17 cellular contexts compared by ENCODE assay signal in genomic region chr10:78374331-78375028, GRCh38.
DNase-seq lines count a peak whose midpoint lies in the region; ATAC-seq and TF ChIP-seq lines count a peak whose summit lies in the region.
"Had no signal": no experiment of that assay in that cellular context is flagged by ENCODE, and none has a peak within 500 bp of the region (broad histone marks: within the 10 kb centered on the region; RNA-seq: fewer than 3 reads in every experiment).

No MANE protein-coding gene starts in this region.

- H3K4me1 Mint-ChIP-seq in brain (peaks cover 84% of the 10 kb centered on the region), nephron (peaks cover 56% of the 10 kb centered on the region)
- H3K4me1 Mint-ChIP-seq: CD4-positive, alpha-beta memory T cell had no signal

- DNase-seq in neuronal stem cell (ENCODE audit: low spot score) = no peak
- peak; percentile 14 to 53 for DNase-seq in aorta
- no peak for DNase-seq in SW480 (ENCODE audit: low spot score)
- DNase-seq: C1 segment of cervical spinal cord; Calu3; CD4-positive, alpha-beta memory T cell; COR-L47; DMS53; DMS79 treated with DMSO at 0.1 percent for 48 hours; GF-D8; GOT3; H7; HCEC 1CT had no signal

- H3K4ac ChIP-seq in neuronal stem cell (ENCODE audit: low read length) = no peak overlapping the region

- peak overlapping the region in 1 of 5 experiments; percentile 30 for H3K4me3 Mint-ChIP-seq in brain
- no peak overlapping the region for H3K4me3 Mint-ChIP-seq in nephron
- H3K4me3 Mint-ChIP-seq: CD4-positive, alpha-beta memory T cell had no signal

- no peak overlapping the region for H2AFZ ChIP-seq in neuronal stem cell (ENCODE audit: low read length)

- peaks cover 14 to 21% of the 10 kb centered on the region in 2 donors for H3K4me1 ChIP-seq in neuronal stem cell (ENCODE audit: control insufficient read depth in 2 of 2, insufficient read depth in 1 of 2, low read depth in 1 of 2, low read length in 2 of 2)
- no peaks in the 10 kb centered on the region for H3K4me1 ChIP-seq in aorta (ENCODE audit: control insufficient read depth in 1 of 2, insufficient read depth in 2 of 2, low read length in 2 of 2)

- H3K27ac Mint-ChIP-seq in brain = peak overlapping the region in 4 of 5 experiments; percentile 66 to 99 (median 83)
- peak overlapping the region in 2 of 3 experiments; percentile 15 to 42 for H3K27ac Mint-ChIP-seq in nephron
- H3K27ac Mint-ChIP-seq: CD4-positive, alpha-beta memory T cell had no signal

- intact Hi-C loops in aorta (cut with DNase I) = no loop called here

- peak overlapping the region; percentile 12 for H3K18ac ChIP-seq in neuronal stem cell (ENCODE audit: low read length)

- H2BK120ac ChIP-seq in neuronal stem cell (ENCODE audit: low read depth, low read length) = no peak overlapping the region

- H4K91ac ChIP-seq in neuronal stem cell (ENCODE audit: low read depth, low read length, poor library complexity) = no peak overlapping the region

- peaks cover 2 to 5% of the 10 kb centered on the region in 2 donors for H3K9me3 ChIP-seq in neuronal stem cell (replicated peaks in 1 of 2; ENCODE audit: control insufficient read depth in 2 of 2, insufficient read depth in 1 of 2, low read depth in 1 of 2, low read length in 2 of 2)
- H3K9me3 ChIP-seq in aorta (ENCODE audit: control insufficient read depth, low read length) = peaks cover 3% of the 10 kb centered on the region

- H2BK5ac ChIP-seq in neuronal stem cell (ENCODE audit: low read length) = no peak overlapping the region

- H3K27ac ChIP-seq in neuronal stem cell (replicated peaks; ENCODE audit: low read length) = no peak overlapping the region
- no peak overlapping the region for H3K27ac ChIP-seq in aorta (ENCODE audit: low read depth in 1 of 2, low read length in 2 of 2)

- H3K27me3 ChIP-seq in neuronal stem cell (ENCODE audit: control insufficient read depth in 3 of 3, insufficient read depth in 3 of 3, low read depth in 1 of 3, low read length in 3 of 3) (peaks cover 0 to 7% (median 0%) of the 10 kb centered on the region in 3 experiments), aorta (ENCODE audit: control insufficient read depth in 1 of 2, insufficient read depth in 2 of 2, low read length in 1 of 2) (no peaks in the 10 kb centered on the region)

- H3K27me3 Mint-ChIP-seq in brain (no peaks in the 10 kb centered on the region), nephron (ENCODE audit: low read depth) (peaks cover 37% of the 10 kb centered on the region)

- H3K4me2 ChIP-seq in neuronal stem cell (ENCODE audit: insufficient read depth, low read length, poor library complexity, severe bottlenecking) = no peak overlapping the region

- peak overlapping the region; percentile 6 for H3K23ac ChIP-seq in neuronal stem cell (ENCODE audit: low read depth, low read length, poor library complexity)

- no peak for ATAC-seq in aorta (ENCODE audit: low FRiP score)
- no peak for ATAC-seq in GM21515 (IDR thresholded peaks at IDR 0.05; ENCODE audit: unreplicated experiment)
- ATAC-seq in HG03045 (IDR thresholded peaks at IDR 0.05; ENCODE audit: unreplicated experiment) = no peak

- WGBS in neuronal stem cell (ENCODE audit: extremely low coverage in 2 of 2, insufficient read length in 2 of 2, insufficient replicate concordance in 1 of 2), 2 donors = no CpG with 5 or more reads among the region's 9 CpGs
- 94 to 95% methylated on average over 9 of the region's 9 CpGs for WGBS in aorta, 2 donors

- H2AK5ac ChIP-seq in neuronal stem cell (ENCODE audit: low read depth, low read length) = no peak overlapping the region

- no peak overlapping the region for H3K4me3 ChIP-seq in neuronal stem cell (ENCODE audit: low read length in 2 of 2)
- H3K4me3 ChIP-seq in aorta (ENCODE audit: low read length in 2 of 2) = no peak overlapping the region

- no peak overlapping the region for H3K14ac ChIP-seq in neuronal stem cell (ENCODE audit: low read length)

- no peak for TF ChIP-seq CTCF in brain (conservative IDR thresholded peaks at IDR 0.05)
- TF ChIP-seq CTCF in nephron (IDR thresholded peaks at IDR 0.05; ENCODE audit: unreplicated experiment in 3 of 3) = no peak

- peak overlapping the region; percentile 70 for H4K8ac ChIP-seq in neuronal stem cell (ENCODE audit: low read depth, low read length)

- H2BK15ac ChIP-seq in neuronal stem cell (ENCODE audit: low read length) = peak overlapping the region; percentile 8

- no peaks in the 10 kb centered on the region for H3K79me1 ChIP-seq in neuronal stem cell (ENCODE audit: low read depth, low read length)

- no peaks in the 10 kb centered on the region for H3K36me3 Mint-ChIP-seq in brain
- H3K36me3 Mint-ChIP-seq in nephron (ENCODE audit: low read depth) = no peaks in the 10 kb centered on the region
- H3K36me3 Mint-ChIP-seq: CD4-positive, alpha-beta memory T cell had no signal

- H3K9ac ChIP-seq in neuronal stem cell (ENCODE audit: low read depth, low read length, poor library complexity) = no peak overlapping the region

- H3K36me3 ChIP-seq in neuronal stem cell (replicated peaks in 1 of 2; ENCODE audit: control insufficient read depth in 2 of 2, insufficient read depth in 2 of 2, low read length in 2 of 2) (no peaks in the 10 kb centered on the region), aorta (ENCODE audit: control insufficient read depth in 1 of 2, insufficient read depth in 2 of 2, low read length in 1 of 2) (no peaks in the 10 kb centered on the region)

- H3K9me3 Mint-ChIP-seq in brain (peaks cover 3 to 14% (median 9%) of the 10 kb centered on the region in 5 experiments), nephron (peaks cover 5% of the 10 kb centered on the region)
- H3K9me3 Mint-ChIP-seq: CD4-positive, alpha-beta memory T cell had no signal

- peak overlapping the region; percentile 59 for H2BK12ac ChIP-seq in neuronal stem cell (ENCODE audit: low read length)

Comparison
In these comparisons a context has a peak if more than half of its experiments do, and no peak if none do; other contexts are left out.
1. DNase-seq: peak in aorta (2 of 2); none in neuronal stem cell (single experiment) and SW480 (single experiment).